9 cellular contexts compared by ENCODE assay signal in genomic region chr2:136135924-136136906, GRCh38. TPM values are rescaled to one million over a fixed set of nuclear protein-coding genes. Genes with fewer than 3 reads are reported as not detected.
A peak's percentile ranks its signal among the peaks of the same experiment; 100 is the strongest.
DNase-seq lines count a peak whose midpoint lies in the region; ATAC-seq and TF ChIP-seq lines count a peak whose summit lies in the region.
"Had no signal": no experiment of that assay in that cellular context is flagged by ENCODE, and none has a peak within 500 bp of the region (broad histone marks: within the 10 kb centered on the region; RNA-seq: fewer than 3 reads in every experiment).

No MANE protein-coding gene starts in this region.

- no peaks in the 10 kb centered on the region for H3K27me3 ChIP-seq in lung (ENCODE audit: control insufficient read depth, insufficient read depth)

- no peak overlapping the region for H3K4me3 ChIP-seq in lung

- WGBS in lung, 2 donors: 25 to 53% methylated on average over 8 of the region's 8 CpGs

- peak; percentile 51 for DNase-seq in NCI-H1694 treated with DMSO at 0.1 percent for 48 hours (lab: John Stamatoyannopoulos, UW)
- DNase-seq in activated CD8-positive, alpha-beta memory T cell treated with anti-CD3 and anti-CD28 coated beads, Interleukin-2, amount 50 U/mL, for 48 hours: peak; percentile 69
- peak; percentile 33 for DNase-seq in lung (ENCODE audit: low spot score)
- no peak for DNase-seq in retina
- DNase-seq in dedifferentiated amniotic fluid mesenchymal stem cell (ENCODE audit: extremely low spot score): no peak
- no peak for DNase-seq in AG20443 (ENCODE audit: low spot score)

- no peaks in the 10 kb centered on the region for H3K9me3 ChIP-seq in lung (ENCODE audit: control insufficient read depth in 2 of 2, insufficient read depth in 1 of 2, low read length in 1 of 2)

- ATAC-seq in GM18508 (IDR thresholded peaks at IDR 0.05; ENCODE audit: insufficient read depth, unreplicated experiment): peak; percentile 31
- peak; percentile 47 for ATAC-seq in HG02642 (IDR thresholded peaks at IDR 0.05; ENCODE audit: poor library complexity, unreplicated experiment)
- peak; percentile 64 for ATAC-seq in lung (ENCODE audit: insufficient read depth, low FRiP score)

- no peak overlapping the region for H3K27ac ChIP-seq in lung (ENCODE audit: low read depth in 1 of 2, low read length in 1 of 2)

- H3K36me3 ChIP-seq in lung (ENCODE audit: control insufficient read depth in 2 of 2, insufficient read depth in 2 of 2, low read length in 2 of 2): no peaks in the 10 kb centered on the region

- TF ChIP-seq CTCF in lung (IDR thresholded peaks at IDR 0.05; ENCODE audit: control extremely low read depth, extremely low read depth): no peak

- H3K4me1 ChIP-seq in lung (ENCODE audit: control insufficient read depth in 2 of 2, insufficient read depth in 2 of 2, low read length in 2 of 2): peaks cover 0 to 1% of the 10 kb centered on the region in 2 donors

RNA-seq across cellular contexts. Expression of gene CXCR4, which starts 18.3 kb away (rescaled TPM):
- total RNA-seq in lung: 100 to 1,000 TPM in 1 of 2 donors, 10 to 100 TPM in 1; 23.6 to 123 TPM
- 100 to 1,000 TPM in 1 of 2 donors, 10 to 100 TPM in 1; 17.5 to 214 TPM for polyA plus RNA-seq in lung
- total RNA-seq: HT1080 had no signal

Comparison
In these comparisons a context has a peak if more than half of its experiments do, and no peak if none do; other contexts are left out.
1. DNase-seq: peak in NCI-H1694 treated with DMSO at 0.1 percent for 48 hours (single experiment), activated CD8-positive, alpha-beta memory T cell treated with anti-CD3 and anti-CD28 coated beads, Interleukin-2, amount 50 U/mL, for 48 hours (single experiment) and lung (single experiment); none in retina (single experiment), dedifferentiated amniotic fluid mesenchymal stem cell (single experiment) and AG20443 (single experiment).
2. Peak in every context shown above with its lines, with median percentiles within 50 percentile points of each other: ATAC-seq.